ENCODE assay signal across 1 cellular context in the genomic region with DNA sequence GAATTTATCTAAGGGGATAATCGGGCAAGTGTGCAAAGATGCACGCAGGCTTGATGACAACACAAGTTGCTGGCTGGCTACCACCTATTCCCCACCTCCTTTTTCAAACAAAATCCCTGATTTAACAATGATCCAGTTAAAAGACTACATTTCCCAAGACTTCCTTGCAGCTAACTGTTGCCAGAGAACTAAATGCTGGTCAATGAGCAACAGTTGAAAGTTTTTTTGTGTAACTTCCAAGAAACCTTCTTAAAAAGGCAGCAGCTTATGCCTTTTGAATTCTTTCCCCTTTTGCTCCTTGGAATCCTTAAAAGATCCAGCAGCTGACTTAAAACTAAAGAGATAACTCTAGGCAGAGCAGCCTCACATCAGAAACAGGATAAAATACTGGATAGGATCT.
TF ChIP-seq lines count a peak whose summit lies in the region.

No MANE protein-coding gene starts in this region.

TF ChIP-seq in GM23338, 12 proteins besides CTCF, POLR2A, EP300 and RAD21 (continued from another document):
- TF ChIP-seq, protein P1, sequence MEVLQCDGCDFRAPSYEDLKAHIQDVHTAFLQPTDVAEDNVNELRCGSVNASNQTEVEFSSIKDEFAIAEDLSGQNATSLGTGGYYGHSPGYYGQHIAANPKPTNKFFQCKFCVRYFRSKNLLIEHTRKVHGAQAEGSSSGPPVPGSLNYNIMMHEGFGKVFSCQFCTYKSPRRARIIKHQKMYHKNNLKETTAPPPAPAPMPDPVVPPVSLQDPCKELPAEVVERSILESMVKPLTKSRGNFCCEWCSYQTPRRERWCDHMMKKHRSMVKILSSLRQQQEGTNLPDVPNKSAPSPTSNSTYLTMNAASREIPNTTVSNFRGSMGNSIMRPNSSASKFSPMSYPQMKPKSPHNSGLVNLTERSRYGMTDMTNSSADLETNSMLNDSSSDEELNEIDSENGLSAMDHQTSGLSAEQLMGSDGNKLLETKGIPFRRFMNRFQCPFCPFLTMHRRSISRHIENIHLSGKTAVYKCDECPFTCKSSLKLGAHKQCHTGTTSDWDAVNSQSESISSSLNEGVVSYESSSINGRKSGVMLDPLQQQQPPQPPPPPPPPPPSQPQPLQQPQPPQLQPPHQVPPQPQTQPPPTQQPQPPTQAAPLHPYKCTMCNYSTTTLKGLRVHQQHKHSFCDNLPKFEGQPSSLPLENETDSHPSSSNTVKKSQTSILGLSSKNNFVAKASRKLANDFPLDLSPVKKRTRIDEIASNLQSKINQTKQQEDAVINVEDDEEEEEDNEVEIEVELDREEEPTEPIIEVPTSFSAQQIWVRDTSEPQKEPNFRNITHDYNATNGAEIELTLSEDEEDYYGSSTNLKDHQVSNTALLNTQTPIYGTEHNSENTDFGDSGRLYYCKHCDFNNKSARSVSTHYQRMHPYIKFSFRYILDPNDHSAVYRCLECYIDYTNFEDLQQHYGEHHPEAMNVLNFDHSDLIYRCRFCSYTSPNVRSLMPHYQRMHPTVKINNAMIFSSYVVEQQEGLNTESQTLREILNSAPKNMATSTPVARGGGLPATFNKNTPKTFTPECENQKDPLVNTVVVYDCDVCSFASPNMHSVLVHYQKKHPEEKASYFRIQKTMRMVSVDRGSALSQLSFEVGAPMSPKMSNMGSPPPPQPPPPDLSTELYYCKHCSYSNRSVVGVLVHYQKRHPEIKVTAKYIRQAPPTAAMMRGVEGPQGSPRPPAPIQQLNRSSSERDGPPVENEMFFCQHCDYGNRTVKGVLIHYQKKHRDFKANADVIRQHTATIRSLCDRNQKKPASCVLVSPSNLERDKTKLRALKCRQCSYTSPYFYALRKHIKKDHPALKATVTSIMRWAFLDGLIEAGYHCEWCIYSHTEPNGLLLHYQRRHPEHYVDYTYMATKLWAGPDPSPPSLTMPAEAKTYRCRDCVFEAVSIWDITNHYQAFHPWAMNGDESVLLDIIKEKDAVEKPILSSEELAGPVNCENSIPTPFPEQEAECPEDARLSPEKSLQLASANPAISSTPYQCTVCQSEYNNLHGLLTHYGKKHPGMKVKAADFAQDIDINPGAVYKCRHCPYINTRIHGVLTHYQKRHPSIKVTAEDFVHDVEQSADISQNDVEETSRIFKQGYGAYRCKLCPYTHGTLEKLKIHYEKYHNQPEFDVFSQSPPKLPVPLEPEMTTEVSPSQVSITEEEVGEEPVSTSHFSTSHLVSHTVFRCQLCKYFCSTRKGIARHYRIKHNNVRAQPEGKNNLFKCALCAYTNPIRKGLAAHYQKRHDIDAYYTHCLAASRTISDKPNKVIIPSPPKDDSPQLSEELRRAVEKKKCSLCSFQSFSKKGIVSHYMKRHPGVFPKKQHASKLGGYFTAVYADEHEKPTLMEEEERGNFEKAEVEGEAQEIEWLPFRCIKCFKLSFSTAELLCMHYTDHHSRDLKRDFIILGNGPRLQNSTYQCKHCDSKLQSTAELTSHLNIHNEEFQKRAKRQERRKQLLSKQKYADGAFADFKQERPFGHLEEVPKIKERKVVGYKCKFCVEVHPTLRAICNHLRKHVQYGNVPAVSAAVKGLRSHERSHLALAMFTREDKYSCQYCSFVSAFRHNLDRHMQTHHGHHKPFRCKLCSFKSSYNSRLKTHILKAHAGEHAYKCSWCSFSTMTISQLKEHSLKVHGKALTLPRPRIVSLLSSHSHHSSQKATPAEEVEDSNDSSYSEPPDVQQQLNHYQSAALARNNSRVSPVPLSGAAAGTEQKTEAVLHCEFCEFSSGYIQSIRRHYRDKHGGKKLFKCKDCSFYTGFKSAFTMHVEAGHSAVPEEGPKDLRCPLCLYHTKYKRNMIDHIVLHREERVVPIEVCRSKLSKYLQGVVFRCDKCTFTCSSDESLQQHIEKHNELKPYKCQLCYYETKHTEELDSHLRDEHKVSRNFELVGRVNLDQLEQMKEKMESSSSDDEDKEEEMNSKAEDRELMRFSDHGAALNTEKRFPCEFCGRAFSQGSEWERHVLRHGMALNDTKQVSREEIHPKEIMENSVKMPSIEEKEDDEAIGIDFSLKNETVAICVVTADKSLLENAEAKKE (CRISPR knock-in tag; IDR thresholded peaks at IDR 0.05): no peak
- TF ChIP-seq, protein P2, sequence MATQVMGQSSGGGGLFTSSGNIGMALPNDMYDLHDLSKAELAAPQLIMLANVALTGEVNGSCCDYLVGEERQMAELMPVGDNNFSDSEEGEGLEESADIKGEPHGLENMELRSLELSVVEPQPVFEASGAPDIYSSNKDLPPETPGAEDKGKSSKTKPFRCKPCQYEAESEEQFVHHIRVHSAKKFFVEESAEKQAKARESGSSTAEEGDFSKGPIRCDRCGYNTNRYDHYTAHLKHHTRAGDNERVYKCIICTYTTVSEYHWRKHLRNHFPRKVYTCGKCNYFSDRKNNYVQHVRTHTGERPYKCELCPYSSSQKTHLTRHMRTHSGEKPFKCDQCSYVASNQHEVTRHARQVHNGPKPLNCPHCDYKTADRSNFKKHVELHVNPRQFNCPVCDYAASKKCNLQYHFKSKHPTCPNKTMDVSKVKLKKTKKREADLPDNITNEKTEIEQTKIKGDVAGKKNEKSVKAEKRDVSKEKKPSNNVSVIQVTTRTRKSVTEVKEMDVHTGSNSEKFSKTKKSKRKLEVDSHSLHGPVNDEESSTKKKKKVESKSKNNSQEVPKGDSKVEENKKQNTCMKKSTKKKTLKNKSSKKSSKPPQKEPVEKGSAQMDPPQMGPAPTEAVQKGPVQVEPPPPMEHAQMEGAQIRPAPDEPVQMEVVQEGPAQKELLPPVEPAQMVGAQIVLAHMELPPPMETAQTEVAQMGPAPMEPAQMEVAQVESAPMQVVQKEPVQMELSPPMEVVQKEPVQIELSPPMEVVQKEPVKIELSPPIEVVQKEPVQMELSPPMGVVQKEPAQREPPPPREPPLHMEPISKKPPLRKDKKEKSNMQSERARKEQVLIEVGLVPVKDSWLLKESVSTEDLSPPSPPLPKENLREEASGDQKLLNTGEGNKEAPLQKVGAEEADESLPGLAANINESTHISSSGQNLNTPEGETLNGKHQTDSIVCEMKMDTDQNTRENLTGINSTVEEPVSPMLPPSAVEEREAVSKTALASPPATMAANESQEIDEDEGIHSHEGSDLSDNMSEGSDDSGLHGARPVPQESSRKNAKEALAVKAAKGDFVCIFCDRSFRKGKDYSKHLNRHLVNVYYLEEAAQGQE (IDR thresholded peaks at IDR 0.05; ENCODE audit: unreplicated experiment): no peak
